1 cellular context compared by ENCODE assay signal in the genomic region with DNA sequence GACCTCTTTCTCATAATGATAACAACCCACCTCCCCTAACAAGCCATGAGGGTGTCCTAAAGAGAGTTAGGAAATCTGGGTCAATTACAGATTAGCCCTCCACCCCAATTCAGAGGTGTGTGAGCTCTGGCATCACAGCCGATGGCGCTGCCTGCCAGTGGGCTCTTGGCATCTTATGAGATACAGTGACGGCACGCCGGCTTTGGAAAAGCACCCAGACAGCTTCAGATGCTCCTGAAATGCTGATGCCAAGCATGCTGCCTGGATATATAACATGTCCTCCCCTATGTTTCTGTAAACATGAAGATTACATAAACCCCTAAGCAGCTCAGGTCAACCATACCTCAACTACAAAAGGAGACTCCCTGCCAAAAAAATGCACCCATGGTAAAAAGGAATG.
TF ChIP-seq lines count a peak whose summit lies in the region.

No MANE protein-coding gene starts in this region.

TF ChIP-seq in H1, 55 proteins besides CTCF, POLR2A, EP300 and RAD21:
- TF ChIP-seq SAP30 (IDR thresholded peaks at IDR 0.05; ENCODE audit: insufficient read depth, insufficient replicate concordance, low read length) (no peak), BRCA1 (IDR thresholded peaks at IDR 0.05; ENCODE audit: low read depth, low read length) (no peak), NANOG (IDR thresholded peaks at IDR 0.05; ENCODE audit: insufficient read depth, low read depth, low read length, poor library complexity, severe bottlenecking) (no peak), POU5F1 (IDR thresholded peaks at IDR 0.05; ENCODE audit: low read depth, low read length) (no peak), CREB1 (IDR thresholded peaks at IDR 0.05) (no peak), RBBP5 (IDR thresholded peaks at IDR 0.05; ENCODE audit: borderline replicate concordance, low read depth, low read length) (no peak), CHD1 (IDR thresholded peaks at IDR 0.05; ENCODE audit: low read depth, low read length) (no peak), SUZ12 (IDR thresholded peaks at IDR 0.05; ENCODE audit: low read length) (no peak), CTBP2 (IDR thresholded peaks at IDR 0.05; ENCODE audit: borderline replicate concordance, insufficient read depth, insufficient read length, low read length) (no peak), JUN (IDR thresholded peaks at IDR 0.05; ENCODE audit: low read depth, low read length) (no peak), SP2 (IDR thresholded peaks at IDR 0.05; ENCODE audit: low read length) (no peak), CEBPB (IDR thresholded peaks at IDR 0.05; ENCODE audit: low read depth, low read length) (no peak), NRF1 (IDR thresholded peaks at IDR 0.05; ENCODE audit: low read depth, low read length) (no peak), JUND (IDR thresholded peaks at IDR 0.05; ENCODE audit: low read length) (no peak), CHD2 (IDR thresholded peaks at IDR 0.05; ENCODE audit: low read length) (no peak), FOSL1 (IDR thresholded peaks at IDR 0.05; ENCODE audit: insufficient read depth, low read depth, low read length) (no peak), TCF12 (IDR thresholded peaks at IDR 0.05; ENCODE audit: low read depth, low read length) (no peak)
- TF ChIP-seq, protein P1, sequence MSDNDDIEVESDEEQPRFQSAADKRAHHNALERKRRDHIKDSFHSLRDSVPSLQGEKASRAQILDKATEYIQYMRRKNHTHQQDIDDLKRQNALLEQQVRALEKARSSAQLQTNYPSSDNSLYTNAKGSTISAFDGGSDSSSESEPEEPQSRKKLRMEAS (IDR thresholded peaks at IDR 0.05), result no peak
- TF ChIP-seq, protein P2, sequence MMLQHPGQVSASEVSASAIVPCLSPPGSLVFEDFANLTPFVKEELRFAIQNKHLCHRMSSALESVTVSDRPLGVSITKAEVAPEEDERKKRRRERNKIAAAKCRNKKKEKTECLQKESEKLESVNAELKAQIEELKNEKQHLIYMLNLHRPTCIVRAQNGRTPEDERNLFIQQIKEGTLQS (IDR thresholded peaks at IDR 0.05; ENCODE audit: insufficient read depth, low read depth, low read length), result no peak
